In the genomic region with DNA sequence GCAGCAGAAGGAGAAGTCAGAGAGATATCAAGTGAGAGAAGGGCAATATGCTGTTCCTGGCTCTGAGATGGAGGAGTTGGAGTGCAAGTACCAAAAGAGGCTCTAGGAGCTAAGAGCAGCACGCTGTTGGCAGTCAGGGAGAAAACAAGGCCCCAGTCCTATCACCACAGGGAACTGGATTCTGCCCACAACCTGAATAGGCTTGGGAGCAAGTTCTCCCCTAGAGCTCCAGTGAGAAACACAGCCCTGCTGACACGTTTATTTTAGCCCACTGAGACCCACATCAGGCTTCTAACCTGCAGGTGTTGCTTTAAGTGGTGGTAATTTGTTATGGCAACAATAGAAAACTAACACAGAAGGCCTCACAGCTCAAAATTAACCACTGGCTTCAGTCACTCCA, we compare ENCODE assay signal across 16 cellular contexts. TPM values are rescaled to one million over a fixed set of nuclear protein-coding genes. Genes with fewer than 3 reads are reported as not detected.
DNase-seq lines count a peak whose midpoint lies in the region; ATAC-seq, FAIRE-seq and TF ChIP-seq lines count a peak whose summit lies in the region.
"Had no signal": no experiment of that assay in that cellular context is flagged by ENCODE, and none has a peak within 500 bp of the region (broad histone marks: within the 10 kb centered on the region; RNA-seq: fewer than 3 reads in every experiment).

No MANE protein-coding gene starts in this region.

- no peak overlapping the region for H2BK15ac ChIP-seq in H1 (ENCODE audit: low read length)

- no peak overlapping the region for H2BK120ac ChIP-seq in H1 (replicated peaks; ENCODE audit: low read depth, low read length)

- H4K20me1 ChIP-seq in GM23338 (replicated peaks; ENCODE audit: insufficient read depth), result no peaks in the 10 kb centered on the region
- H4K20me1 ChIP-seq in H1 (replicated peaks in 1 of 2; ENCODE audit: control insufficient read depth in 1 of 2, insufficient read depth in 2 of 2, low read length in 2 of 2), result no peaks in the 10 kb centered on the region

- H2AK5ac ChIP-seq in H1 (ENCODE audit: low read depth, low read length), result no peak overlapping the region

- H3K4me3 ChIP-seq in GM23338 (no peak overlapping the region), H1 (ENCODE audit: extremely low read depth in 1 of 4, insufficient read depth in 2 of 4, low read depth in 3 of 4, low read length in 4 of 4) (no peak overlapping the region), esophagus squamous epithelium (no peak overlapping the region)
- H3K4me3 ChIP-seq: PC-9 had no signal

- H4K8ac ChIP-seq in H1 (ENCODE audit: extremely low read depth, insufficient read depth, low read length), result no peak overlapping the region

- no peak overlapping the region for H3K56ac ChIP-seq in H1 (replicated peaks; ENCODE audit: insufficient read length, low read depth, low read length)

- H3K27me3 Mint-ChIP-seq in GM23338 (ENCODE audit: insufficient read depth, low read depth, poor library complexity), result no peaks in the 10 kb centered on the region
- H3K27me3 Mint-ChIP-seq: CD4-positive, alpha-beta T cell had no signal

- intact Hi-C loops in posterior vena cava (cut with DNase I) (no loop called here), esophagus squamous epithelium (cut with DNase I) (no loop called here)

- H3K27me3 ChIP-seq in GM23338 (ENCODE audit: insufficient read depth) (0 out of 2 replicates have a peak, but pooled peaks cover 4% of the 10 kb centered on the region), H1 (replicated peaks in 1 of 4; ENCODE audit: control insufficient read depth in 3 of 4, extremely low read depth in 1 of 4, insufficient read depth in 3 of 4, low read length in 3 of 4) (peaks cover 1 to 12% (median 5%) of the 10 kb centered on the region in 4 experiments; a peak in 6 of 7 replicates), esophagus squamous epithelium (no peaks in the 10 kb centered on the region)

- TF ChIP-seq RAD21 in H1 (IDR thresholded peaks at IDR 0.05 in 1 of 2, conservative IDR thresholded peaks at IDR 0.05 in 1 of 2; ENCODE audit: low read depth in 2 of 2, low read length in 2 of 2), result 0 out of 4 replicates have a peak, but pooled peaks of 1 of the 2 experiments have one; percentile 5

- H3K4me1 ChIP-seq in GM23338 (ENCODE audit: insufficient read depth) (no peaks in the 10 kb centered on the region), H1 (replicated peaks in 1 of 4; ENCODE audit: control insufficient read depth in 3 of 4, insufficient read depth in 4 of 4, low read length in 3 of 4) (no peaks in the 10 kb centered on the region), esophagus squamous epithelium (no peaks in the 10 kb centered on the region)

- H3F3A ChIP-seq in GM23338 (replicated peaks; ENCODE audit: low read depth), result no peaks in the 10 kb centered on the region; the same call in 1 of the 2 replicates

- no peak overlapping the region for H2BK5ac ChIP-seq in H1 (ENCODE audit: low read depth, low read length)

- no peaks in the 10 kb centered on the region for H3K9me3 Mint-ChIP-seq in GM23338
- H3K9me3 Mint-ChIP-seq: CD4-positive, alpha-beta T cell had no signal

- H2BK20ac ChIP-seq in H1 (ENCODE audit: low read length), result no peak overlapping the region

- no peak overlapping the region for H3K14ac ChIP-seq in H1 (ENCODE audit: insufficient read length)

- no peak for FAIRE-seq in H1 (lab: Jason Lieb, UNC)

- H4K91ac ChIP-seq in H1 (replicated peaks; ENCODE audit: insufficient read length, low read length), result no peak overlapping the region

- no peaks in the 10 kb centered on the region; the same call in 1 of the 2 replicates for H3K79me1 ChIP-seq in H1 (ENCODE audit: low read depth, low read length)

- CTCF ChIA-PET in H1 (lab: Charles Lee; ENCODE audit: partially characterized antibody), result interaction anchor here (1.6 to 2.4 kb wide), 2 partner anchors 14 to 27 kb away, joined by 4 to 8 read pairs; no protein-coding TSS in a partner anchor

- no peak overlapping the region for H3K4me3 Mint-ChIP-seq in GM23338
- H3K4me3 Mint-ChIP-seq: CD4-positive, alpha-beta T cell had no signal

- H3K27ac ChIP-seq in GM23338 (ENCODE audit: low read depth) (no peak overlapping the region), H1 (ENCODE audit: low read depth, low read length) (no peak overlapping the region), esophagus squamous epithelium (no peak overlapping the region)
- H3K27ac ChIP-seq: PC-9, RWPE1 had no signal

- H3K4me1 Mint-ChIP-seq in GM23338, result no peaks in the 10 kb centered on the region

- DNase-seq in NCI-H1436 (lab: John Stamatoyannopoulos, UW), result peak; percentile 2
- no peak for DNase-seq in NCI-H1436 treated with DMSO at 0.1 percent for 48 hours (lab: John Stamatoyannopoulos, UW)
- DNase-seq in GM23338 (ENCODE audit: low spot score), result no peak
- peak; percentile 25 for DNase-seq in NCI-H2107 (lab: John Stamatoyannopoulos, UW)
- no peak for DNase-seq in H1 (ENCODE audit: low read depth in 1 of 2, low spot score in 2 of 2)
- no peak for DNase-seq in posterior vena cava (ENCODE audit: low spot score)
- DNase-seq in stimulated activated CD4-positive, alpha-beta T cell treated with anti-CD3 and anti-CD28 coated beads, Interleukin-4, amount 100 ng/mL, for 24 hours, result no peak
- no peak for DNase-seq in esophagus squamous epithelium (lab: John Stamatoyannopoulos, UW)
- DNase-seq: 8988T; CD4-positive, alpha-beta T cell; H7; KG1; NCI-H446; NCI-H774 had no signal

- H3K18ac ChIP-seq in H1 (ENCODE audit: extremely low read depth, low read length), result no peak overlapping the region

- no peak overlapping the region for H3K9ac ChIP-seq in H1 (replicated peaks in 1 of 4; ENCODE audit: extremely low read depth in 1 of 4, low read depth in 3 of 4, low read length in 3 of 4)

- no peaks in the 10 kb centered on the region for H3K79me2 ChIP-seq in GM23338 (replicated peaks; ENCODE audit: insufficient read depth)
- H3K79me2 ChIP-seq in H1 (ENCODE audit: control insufficient read depth in 1 of 2, insufficient read depth in 2 of 2, low read length in 2 of 2), result no peaks in the 10 kb centered on the region

- no peak overlapping the region for H2BK12ac ChIP-seq in H1 (ENCODE audit: low read depth, low read length)

- no peak overlapping the region for H3K27ac Mint-ChIP-seq in GM23338
- H3K27ac Mint-ChIP-seq: CD4-positive, alpha-beta T cell had no signal

- H3K4me2 ChIP-seq in GM23338, result no peak overlapping the region
- H3K4me2 ChIP-seq in H1 (ENCODE audit: insufficient read depth in 1 of 2, low read depth in 2 of 2, low read length in 2 of 2), result no peak overlapping the region
- H3K4me2 ChIP-seq: PC-9 had no signal

- TF ChIP-seq POLR2A in H1 (IDR thresholded peaks at IDR 0.05; ENCODE audit: control extremely low read depth in 1 of 2, low read depth in 2 of 2, low read length in 2 of 2) (no peak), esophagus squamous epithelium (IDR thresholded peaks at IDR 0.05) (no peak)

- H3K36me3 ChIP-seq in GM23338 (ENCODE audit: insufficient read depth) (no peaks in the 10 kb centered on the region), H1 (ENCODE audit: control insufficient read depth in 2 of 4, insufficient read depth in 4 of 4, low read length in 3 of 4) (no peaks in the 10 kb centered on the region), esophagus squamous epithelium (no peaks in the 10 kb centered on the region)

- H2AFZ ChIP-seq in GM23338, result 0 out of 2 replicates have a peak overlapping the region, but pooled peaks have one; percentile 70
- 0 out of 2 replicates have a peak overlapping the region, but pooled peaks have one; percentile 70 for H2AFZ ChIP-seq in H1 (ENCODE audit: low read length)
- H2AFZ ChIP-seq: PC-9 had no signal

- H3K36me3 Mint-ChIP-seq in GM23338 (ENCODE audit: low read depth), result no peaks in the 10 kb centered on the region

- no peaks in the 10 kb centered on the region for H3K9me3 ChIP-seq in H1 (ENCODE audit: insufficient read depth in 2 of 2, low read depth in 1 of 2, low read length in 1 of 2)
- no peaks in the 10 kb centered on the region for H3K9me3 ChIP-seq in esophagus squamous epithelium

- no peaks in the 10 kb centered on the region for H3K9me2 ChIP-seq in GM23338 (ENCODE audit: insufficient read depth)

- H4K5ac ChIP-seq in H1 (ENCODE audit: insufficient read length, low read depth, low read length), result no peak overlapping the region

- no peak overlapping the region for H3K4ac ChIP-seq in H1 (replicated peaks; ENCODE audit: insufficient read length, low read depth, low read length)

- WGBS in H1 (ENCODE audit: extremely low coverage in 1 of 2, insufficient coverage in 1 of 2, insufficient read length in 1 of 2, insufficient replicate concordance in 2 of 2, low coverage in 1 of 2, low lambda C conversion rate in 2 of 2, missing lambda C conversion rate in 1 of 2), 2 experiments, result 35% methylated on average over 2 of the region's 2 CpGs; no CpG with 5 or more reads in 1 of the 2 experiments
- WGBS in esophagus squamous epithelium, 2 donors, result 54 to 58% methylated on average over 2 of the region's 2 CpGs

- TF ChIP-seq CTCF in GM23338 (conservative IDR thresholded peaks at IDR 0.05; ENCODE audit: low read depth in 2 of 2), result no peak
- no peak for TF ChIP-seq CTCF in H1 (IDR thresholded peaks at IDR 0.05; ENCODE audit: control extremely low read depth in 1 of 3, insufficient read depth in 1 of 3, low read depth in 1 of 3, low read length in 3 of 3)
- TF ChIP-seq CTCF in esophagus squamous epithelium (IDR thresholded peaks at IDR 0.05), result no peak

- POLR2A ChIA-PET in H1 (lab: Charles Lee; ENCODE audit: partially characterized antibody), result no interaction called here

- peak; percentile 84 for ATAC-seq in GM23338

- no peaks in the 10 kb centered on the region for H3K23me2 ChIP-seq in H1 (ENCODE audit: low read depth, low read length)

- no peak for TF ChIP-seq EP300 in H1 (IDR thresholded peaks at IDR 0.05; ENCODE audit: borderline replicate concordance in 1 of 2, low read depth in 2 of 2, low read length in 2 of 2)

- no peak overlapping the region for H3K23ac ChIP-seq in H1 (ENCODE audit: insufficient read length)

TF ChIP-seq in GM23338, 12 proteins besides CTCF, POLR2A, EP300 and RAD21 (continues in another document):
- TF ChIP-seq EZH2 (IDR thresholded peaks at IDR 0.05; ENCODE audit: low read depth, unreplicated experiment), result no peak

TF ChIP-seq in H1, 55 proteins besides CTCF, POLR2A, EP300 and RAD21 (continues in another document):
- TF ChIP-seq ZNF274 (IDR thresholded peaks at IDR 0.05; ENCODE audit: borderline replicate concordance, extremely low read depth, low read length), result no peak

RNA-seq across cellular contexts. Expression of a gene that starts 31.8 kb away (rescaled TPM):
- 103 and 112 TPM in 2 replicates for total RNA-seq in GM23338 (2014; rRNA removed; shearing (Covaris generic))
- polyA plus RNA-seq in GM23338 (2016; fragmentation: Nextera tagmentation; extraction: Ambion mirVana), result 80.3 and 101 TPM in 2 replicates
- 85.2 and 93.5 TPM in 2 replicates for total RNA-seq in H1 (2021; fragmentation: NEBNext Ultra II Directional; extraction: Animal tissue kit (Norgen Biotek cat#: 25700))
- 8.5 and 14.5 TPM in 2 replicates for polyA plus RNA-seq in H1 (2011; rRNA removed)
- polyA plus RNA-seq in H1 (2011; cell fraction: cytosol; rRNA removed), result 19.8 TPM
- 14.2 TPM for polyA plus RNA-seq in H1 (2011; cell fraction: nucleus; rRNA removed)
- polyA plus RNA-seq in H1 (2012, experiment 1 of 2), result 23.9 to 38.1 TPM (median 28.5 TPM) in 4 replicates
- 3.3 TPM for polyA plus RNA-seq in H1 (2012, experiment 2 of 2)
- 39.9 TPM for polyA plus RNA-seq in H1 (2013, experiment 1 of 2)
- 38.0 TPM for polyA plus RNA-seq in H1 (2013, experiment 2 of 2)
- 90.2 and 121 TPM in 2 replicates for polyA minus RNA-seq in H1 (2011; rRNA and poly(A)+ RNA removed)
- polyA minus RNA-seq in H1 (2011; cell fraction: cytosol; rRNA and poly(A)+ RNA removed), result 61.3 TPM
- 230 TPM for polyA minus RNA-seq in H1 (2011; cell fraction: nucleus; rRNA and poly(A)+ RNA removed)
- total RNA-seq in posterior vena cava, result 10 to 100 TPM; 67.2 to 75.1 TPM
- 10 to 100 TPM; 19.6 to 51.3 (median 31.5) TPM for total RNA-seq in esophagus squamous epithelium

Comparison
In these comparisons a context has a peak if more than half of its experiments do, and no peak if none do; other contexts are left out.
1. DNase-seq: peak in NCI-H1436 (single experiment) and NCI-H2107 (single experiment); none in NCI-H1436 treated with DMSO at 0.1 percent for 48 hours (single experiment), GM23338 (single experiment), H1 (0 of 2), posterior vena cava (single experiment), stimulated activated CD4-positive, alpha-beta T cell treated with anti-CD3 and anti-CD28 coated beads, Interleukin-4, amount 100 ng/mL, for 24 hours (single experiment) and esophagus squamous epithelium (single experiment).